Comparison of ENCODE assay signal across 22 cellular contexts in genomic region chr9:137731947-137732813, GRCh38.
DNase-seq lines count a peak whose midpoint lies in the region; ATAC-seq, FAIRE-seq and TF ChIP-seq lines count a peak whose summit lies in the region.
"Had no signal": no experiment of that assay in that cellular context is flagged by ENCODE, and none has a peak within 500 bp of the region (broad histone marks: within the 10 kb centered on the region; RNA-seq: fewer than 3 reads in every experiment).

No MANE protein-coding gene starts in this region.

- WGBS in endodermal cell (ENCODE audit: insufficient coverage in 1 of 2, insufficient read length in 1 of 2), 2 experiments: 93 to 94% methylated on average over 22 to 24 of the region's 24 CpGs
- 98% methylated on average over 22 of the region's 24 CpGs for WGBS in HepG2 (ENCODE audit: low lambda C conversion rate)
- 96 to 98% methylated on average over 24 of the region's 24 CpGs for WGBS in sigmoid colon, 2 donors

- no peaks in the 10 kb centered on the region for H4K20me1 ChIP-seq in HepG2 (ENCODE audit: insufficient read depth, low read length)

- H3K4me2 ChIP-seq in HepG2 (ENCODE audit: low read depth, low read length): no peak overlapping the region
- H3K4me2 ChIP-seq: KMS-11 had no signal

- TF ChIP-seq CTCF in endodermal cell (conservative IDR thresholded peaks at IDR 0.05): no peak
- TF ChIP-seq CTCF in HepG2 (CRISPR knock-in tag; IDR thresholded peaks at IDR 0.05): no peak
- TF ChIP-seq CTCF in gastrocnemius medialis (IDR thresholded peaks at IDR 0.05 in 4 of 5, conservative IDR thresholded peaks at IDR 0.05 in 1 of 5): no peak
- no peak for TF ChIP-seq CTCF in sigmoid colon (IDR thresholded peaks at IDR 0.05)

- H3K27ac Mint-ChIP-seq in endodermal cell: peak overlapping the region; percentile 81
- H3K27ac Mint-ChIP-seq: CD8-positive, alpha-beta T cell; HFFc6 had no signal

- H3K4me3 ChIP-seq in endodermal cell (ENCODE audit: low read length) (peak overlapping the region; percentile 65), HepG2 (replicated peaks in 1 of 3; ENCODE audit: insufficient read depth in 1 of 3, low read depth in 2 of 3, low read length in 3 of 3) (no peak overlapping the region), gastrocnemius medialis (peak overlapping the region; percentile 10 to 42 (median 36)), sigmoid colon (no peak overlapping the region)
- H3K4me3 ChIP-seq: GM12878 had no signal

- intact Hi-C loops in HepG2 (cut with micrococcal nuclease; ENCODE audit: unreplicated experiment) (no loop called here), gastrocnemius medialis (cut with DNase I; ENCODE audit: low total_unique reads) (no loop called here), sigmoid colon (cut with DNase I) (no loop called here)

- H3K9me3 ChIP-seq in endodermal cell (ENCODE audit: control insufficient read depth, low read length): peaks cover 37% of the 10 kb centered on the region
- peaks cover 10% of the 10 kb centered on the region; the same call in 1 of the 2 replicates for H3K9me3 ChIP-seq in HepG2 (ENCODE audit: low read length)
- H3K9me3 ChIP-seq in gastrocnemius medialis: no peaks in the 10 kb centered on the region
- H3K9me3 ChIP-seq in sigmoid colon: peaks cover 0 to 3% (median 0%) of the 10 kb centered on the region in 4 donors

- FAIRE-seq in HepG2 (lab: Jason Lieb, UNC): no peak
- FAIRE-seq: D721Med, G401.6, GM12878, GM18507 had no signal

- ATAC-seq in HepG2: no peak
- ATAC-seq in gastrocnemius medialis: peak; percentile 48 to 65
- ATAC-seq: CD8-positive, alpha-beta T cell; GM12878 had no signal

- no peaks in the 10 kb centered on the region for H3K27me3 Mint-ChIP-seq in endodermal cell (ENCODE audit: insufficient read depth)

- in situ Hi-C loops in HepG2 (cut with HindIII; ENCODE audit: extremely low pct_ligation_motif_present, low pct_unique_long_range_greater_than_20kb) (no loop called here), gastrocnemius medialis (cut with MboI; ENCODE audit: low sequenced_read_pairs in 4 of 4) (no loop called here)

- peaks cover 80% of the 10 kb centered on the region for H3K36me3 ChIP-seq in endodermal cell (ENCODE audit: control insufficient read depth, insufficient read depth, low read length)
- H3K36me3 ChIP-seq in HepG2 (replicated peaks in 1 of 2; ENCODE audit: control insufficient read depth in 1 of 2, insufficient read depth in 2 of 2, low read length in 2 of 2): peaks cover 18 to 59% of the 10 kb centered on the region in 2 experiments
- H3K36me3 ChIP-seq in gastrocnemius medialis: peaks cover 0 to 16% of the 10 kb centered on the region in 2 donors
- H3K36me3 ChIP-seq in sigmoid colon: peaks cover 4 to 59% (median 13%) of the 10 kb centered on the region in 4 donors

- POLR2A ChIA-PET in HepG2 (lab: Yijun Ruan, JAX): no interaction called here

- H3K9me3 Mint-ChIP-seq in endodermal cell: peaks cover 9% of the 10 kb centered on the region

- H3K4me1 ChIP-seq in endodermal cell (ENCODE audit: control insufficient read depth, insufficient read depth, low read length) (peaks cover 18% of the 10 kb centered on the region), HepG2 (ENCODE audit: insufficient read depth, low read length) (peaks cover 20% of the 10 kb centered on the region), gastrocnemius medialis (peaks cover 25 to 30% of the 10 kb centered on the region in 2 donors), sigmoid colon (no peaks in the 10 kb centered on the region)

- TF ChIP-seq POLR2A in HepG2 (IDR thresholded peaks at IDR 0.05; ENCODE audit: insufficient read depth in 1 of 2, low read depth in 2 of 2, low read length in 2 of 2) (no peak), gastrocnemius medialis (IDR thresholded peaks at IDR 0.05) (no peak), sigmoid colon (IDR thresholded peaks at IDR 0.05) (no peak)

- CTCF ChIA-PET in HepG2 (lab: Yijun Ruan, JAX; ENCODE audit: low intra/inter-chr PET ratio, low total read pairs): no interaction called here

- DNase-seq in ELF-1 (ENCODE audit: low read depth, low spot score) (peak; percentile 45), endodermal cell (peak; percentile 86), HepG2 (ENCODE audit: low spot score) (no peak), gastrocnemius medialis (peak in 1 of 2 donors; percentile 67), Ammon's horn (ENCODE audit: low spot score) (no peak), kidney glomerular epithelial cell (lab: John Stamatoyannopoulos, UW) (no peak), GF-D8 (lab: John Stamatoyannopoulos, UW) (no peak), sigmoid colon (no peak)
- DNase-seq: CD8-positive, alpha-beta T cell; DMS79 treated with DMSO at 0.1 percent for 48 hours; HFFc6; NCI-H1436 treated with DMSO at 0.1 percent for 48 hours; NCI-H2029 treated with DMSO at 0.1 percent for 48 hours; NCI-H510A; NCI-H774; RPMI8226; SIG-M5 had no signal

- H3K79me2 ChIP-seq in HepG2 (ENCODE audit: insufficient read depth, low read length): no peaks in the 10 kb centered on the region

- no peak for TF ChIP-seq RAD21 in HepG2 (CRISPR knock-in tag; IDR thresholded peaks at IDR 0.05)

- TF ChIP-seq EP300 in HepG2 (IDR thresholded peaks at IDR 0.05; ENCODE audit: low read depth in 2 of 2, low read length in 2 of 2) (no peak), HepG2 (CRISPR knock-in tag; IDR thresholded peaks at IDR 0.05; ENCODE audit: borderline replicate concordance) (no peak), sigmoid colon (IDR thresholded peaks at IDR 0.05) (no peak)

- no peaks in the 10 kb centered on the region for H3K27me3 ChIP-seq in endodermal cell (ENCODE audit: control insufficient read depth, insufficient read depth, low read length, poor library complexity, severe bottlenecking)
- no peaks in the 10 kb centered on the region for H3K27me3 ChIP-seq in HepG2 (ENCODE audit: control insufficient read depth in 1 of 2, insufficient read depth in 2 of 2, low read length in 2 of 2)
- no peaks in the 10 kb centered on the region for H3K27me3 ChIP-seq in gastrocnemius medialis
- H3K27me3 ChIP-seq in sigmoid colon: no peaks in the 10 kb centered on the region

- H3K4me3 Mint-ChIP-seq in endodermal cell: no peak overlapping the region
- H3K4me3 Mint-ChIP-seq: CD8-positive, alpha-beta T cell; HFFc6 had no signal

- H3K4me1 Mint-ChIP-seq in endodermal cell: peaks cover 12% of the 10 kb centered on the region

- no peak overlapping the region for H2AFZ ChIP-seq in HepG2 (ENCODE audit: low read length)

- H3K9ac ChIP-seq in endodermal cell (ENCODE audit: extremely low read depth, low read length, poor library complexity, severe bottlenecking) (no peak overlapping the region), HepG2 (ENCODE audit: insufficient read depth, low read depth, low read length) (no peak overlapping the region)
- H3K9ac ChIP-seq: KMS-11 had no signal

- no TSS peak for BruUV-seq in HepG2 (replicated peaks; lab: Mats Ljungman, UMichigan)

- H3K27ac ChIP-seq in endodermal cell (ENCODE audit: low read depth, low read length): no peak overlapping the region
- peak overlapping the region; percentile 59 for H3K27ac ChIP-seq in HepG2 (ENCODE audit: extremely low read length, insufficient read depth, low read length)
- H3K27ac ChIP-seq in gastrocnemius medialis: peak overlapping the region; percentile 72 to 91 (median 86)
- no peak overlapping the region for H3K27ac ChIP-seq in sigmoid colon
- H3K27ac ChIP-seq: KMS-11 had no signal

- H3K36me3 Mint-ChIP-seq in endodermal cell (ENCODE audit: low read depth): peaks cover 77% of the 10 kb centered on the region

TF ChIP-seq in HepG2, 621 proteins besides CTCF, POLR2A, EP300 and RAD21:
- TF ChIP-seq ZNF24 (IDR thresholded peaks at IDR 0.05): no peak
- 0 out of 2 replicates have a peak, but pooled peaks have one; percentile 19 for TF ChIP-seq ZNF687 (CRISPR knock-in tag; IDR thresholded peaks at IDR 0.05)

Comparison
In these comparisons a context has a peak if more than half of its experiments do, and no peak if none do; other contexts are left out.
1. DNase-seq: peak in ELF-1 (single experiment) and endodermal cell (single experiment); none in HepG2 (single experiment), Ammon's horn (single experiment), kidney glomerular epithelial cell (single experiment), GF-D8 (single experiment) and sigmoid colon (single experiment).
2. H3K27ac ChIP-seq: peak in HepG2 (single experiment) and gastrocnemius medialis (4 of 4); none in endodermal cell (single experiment) and sigmoid colon (0 of 4).
3. H3K4me3 ChIP-seq: peak in endodermal cell (single experiment) and gastrocnemius medialis (4 of 4); none in HepG2 (0 of 3) and sigmoid colon (0 of 4).